7 cellular contexts compared by ENCODE assay signal in the genomic region with DNA sequence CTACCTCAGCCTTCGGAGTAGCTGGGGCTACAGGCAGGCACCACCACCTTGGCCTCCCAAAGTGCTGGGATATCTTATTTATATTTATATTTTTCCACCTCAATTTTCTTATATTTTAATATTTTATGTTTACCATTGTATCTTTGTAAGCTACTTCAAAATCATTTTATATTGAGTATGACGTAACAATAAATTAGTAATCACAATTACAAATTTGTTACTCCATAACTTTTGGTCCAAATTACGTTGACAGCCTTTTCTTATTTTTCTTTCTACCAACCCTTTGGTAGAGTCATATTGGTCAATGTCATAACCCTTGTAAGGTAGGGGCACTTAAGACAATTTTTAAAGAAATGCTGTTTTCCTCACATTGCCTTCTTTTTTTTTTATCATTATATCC.
"Had no signal": no experiment of that assay in that cellular context is flagged by ENCODE, and none has a peak within 500 bp of the region (broad histone marks: within the 10 kb centered on the region; RNA-seq: fewer than 3 reads in every experiment).

No MANE protein-coding gene starts in this region.

- H3K27ac ChIP-seq: HL-60, KMS-11 had no signal

- FAIRE-seq: HTR-8/SVneo, K562 had no signal

- H3K9ac ChIP-seq: KMS-11 had no signal

- ATAC-seq: K562 had no signal

- H3K4me3 ChIP-seq: K562 had no signal

- DNase-seq: IMR-90, KBM-7, KG1 had no signal

- H3K4me2 ChIP-seq: KMS-11 had no signal
